11 cellular contexts compared by ENCODE assay signal in genomic region chr1:11052839-11053757, GRCh38. TPM values are rescaled to one million over a fixed set of nuclear protein-coding genes. Genes with fewer than 3 reads are reported as not detected.
A peak's percentile ranks its signal among the peaks of the same experiment; 100 is the strongest.
DNase-seq lines count a peak whose midpoint lies in the region; ATAC-seq and TF ChIP-seq lines count a peak whose summit lies in the region.
"Had no signal": no experiment of that assay in that cellular context is flagged by ENCODE, and none has a peak within 500 bp of the region (broad histone marks: within the 10 kb centered on the region; RNA-seq: fewer than 3 reads in every experiment).

No MANE protein-coding gene starts in this region.

- DNase-seq in right cardiac atrium = no peak
- no peak for DNase-seq in HEK293T (ENCODE audit: extremely low spot score)
- DNase-seq in NCI-H446 (lab: John Stamatoyannopoulos, UW) = no peak
- no peak for DNase-seq in anterior cingulate cortex (lab: John Stamatoyannopoulos, UW)
- DNase-seq: Calu3, upper lobe of left lung had no signal

- H3K27ac ChIP-seq in BLaER1 treated with 17β-estradiol and CSF1 and Interleukin-3, amounts not matched to agents 10 nM and 100 nM = no peak overlapping the region
- H3K27ac ChIP-seq in right cardiac atrium (ENCODE audit: low read length) = no peak overlapping the region
- H3K27ac ChIP-seq: upper lobe of left lung had no signal

- H4K20me1 ChIP-seq in BLaER1 treated with 17β-estradiol and CSF1 and Interleukin-3, amounts not matched to agents 10 nM and 100 nM = peaks cover 0 to 65% (median 48%) of the 10 kb centered on the region in 11 experiments; a peak in 18 of 22 replicates

- H3K4me3 ChIP-seq in BLaER1 treated with 17β-estradiol and CSF1 and Interleukin-3, amounts not matched to agents 10 nM and 100 nM = no peak overlapping the region
- H3K4me3 ChIP-seq in right cardiac atrium (ENCODE audit: low read length) = no peak overlapping the region
- H3K4me3 ChIP-seq: upper lobe of left lung had no signal

- peak overlapping the region in 6 of 11 experiments; percentile 1 to 42 (median 21); a peak in 7 of 22 replicates for H3K4me2 ChIP-seq in BLaER1 treated with 17β-estradiol and CSF1 and Interleukin-3, amounts not matched to agents 10 nM and 100 nM

- POLR2A ChIA-PET in HEK293T (lab: Yijun Ruan, JAX) = interaction anchor here (1.1 kb wide), 1 partner anchor 15 kb away, joined by 3 read pairs; no protein-coding TSS in a partner anchor

- CTCF ChIA-PET in HEK293T (lab: Yijun Ruan, JAX) = interaction anchor here (2.8 kb wide), 1 partner anchor 16 kb away, joined by 16 read pairs; no protein-coding TSS in a partner anchor

- no peaks in the 10 kb centered on the region for H3K27me3 ChIP-seq in BLaER1 treated with 17β-estradiol and CSF1 and Interleukin-3, amounts not matched to agents 10 nM and 100 nM
- no peaks in the 10 kb centered on the region for H3K27me3 ChIP-seq in right cardiac atrium (ENCODE audit: control insufficient read depth, insufficient read depth)
- H3K27me3 ChIP-seq: upper lobe of left lung had no signal

- H3K36me3 ChIP-seq in BLaER1 treated with 17β-estradiol and CSF1 and Interleukin-3, amounts not matched to agents 10 nM and 100 nM = peaks cover 15 to 49% (median 39%) of the 10 kb centered on the region in 11 experiments; a peak in 21 of 22 replicates

- peak; percentile 8 to 37 for ATAC-seq in right cardiac atrium
- ATAC-seq in GM19463 (IDR thresholded peaks at IDR 0.05; ENCODE audit: unreplicated experiment) = no peak

- H3K4me1 ChIP-seq in BLaER1 treated with 17β-estradiol and CSF1 and Interleukin-3, amounts not matched to agents 10 nM and 100 nM = peaks cover 0 to 38% (median 26%) of the 10 kb centered on the region in 10 experiments; a peak in 18 of 20 replicates
- H3K4me1 ChIP-seq in right cardiac atrium (ENCODE audit: control insufficient read depth, insufficient read depth, low read length) = no peaks in the 10 kb centered on the region

- H3K9ac ChIP-seq in BLaER1 treated with 17β-estradiol and CSF1 and Interleukin-3, amounts not matched to agents 10 nM and 100 nM = no peak overlapping the region

- H3K9me3 ChIP-seq in BLaER1 treated with 17β-estradiol and CSF1 and Interleukin-3, amounts not matched to agents 10 nM and 100 nM (replicated peaks in 1 of 11) = no peaks in the 10 kb centered on the region
- no peaks in the 10 kb centered on the region for H3K9me3 ChIP-seq in right cardiac atrium (ENCODE audit: control insufficient read depth, low read length)
- H3K9me3 ChIP-seq: upper lobe of left lung had no signal

- intact Hi-C loops in right cardiac atrium (cut with DNase I) = no loop called here

- peak; percentile 26 for TF ChIP-seq POLR2A in GM19099 (IDR thresholded peaks at IDR 0.05; ENCODE audit: extremely low read depth, insufficient read length, low read depth)

- 23% methylated on average over 29 of the region's 29 CpGs for WGBS in right cardiac atrium

TF ChIP-seq in PFSK-1, 5 proteins besides CTCF, POLR2A, EP300 and RAD21:
- peak; percentile 29; the same call in 1 of the 2 replicates for TF ChIP-seq POLR2AphosphoS5 (IDR thresholded peaks at IDR 0.05; ENCODE audit: low read depth, low read length)
- no peak for TF ChIP-seq FOXP2 (optimal IDR thresholded peaks at IDR 0.05; ENCODE audit: borderline replicate concordance, extremely low read depth, extremely low read length, insufficient read depth)

TF ChIP-seq in HEK293T, 16 proteins besides CTCF, POLR2A, EP300 and RAD21:
- TF ChIP-seq ZNF384 (IDR thresholded peaks at IDR 0.05) (no peak), FOXA1 (IDR thresholded peaks at IDR 0.05) (no peak), HDGF (IDR thresholded peaks at IDR 0.05; ENCODE audit: borderline replicate concordance) (no peak), NFRKB (IDR thresholded peaks at IDR 0.05) (no peak), L3MBTL2 (conservative IDR thresholded peaks at IDR 0.05) (no peak), PKNOX1 (IDR thresholded peaks at IDR 0.05) (no peak), LEF1 (IDR thresholded peaks at IDR 0.05; ENCODE audit: borderline replicate concordance) (no peak), SUZ12 (IDR thresholded peaks at IDR 0.05) (no peak), TARDBP (IDR thresholded peaks at IDR 0.05) (no peak), CTBP1 (IDR thresholded peaks at IDR 0.05; ENCODE audit: borderline replicate concordance) (no peak), SP1 (IDR thresholded peaks at IDR 0.05) (no peak), FOXM1 (IDR thresholded peaks at IDR 0.05; ENCODE audit: borderline replicate concordance) (no peak), ARNT (IDR thresholded peaks at IDR 0.05) (no peak), FOXK2 (IDR thresholded peaks at IDR 0.05) (no peak), BHLHE40 (IDR thresholded peaks at IDR 0.05; ENCODE audit: borderline replicate concordance) (no peak), ELF4 (IDR thresholded peaks at IDR 0.05) (no peak)

RNA-seq across cellular contexts. Expression of gene MASP2, which starts 6.1 kb away (rescaled TPM):
- polyA plus RNA-seq in PFSK-1 (2012; ENCODE audit: insufficient read length, low read depth) = 0.33 TPM
- total RNA-seq in right cardiac atrium = not detected
- polyA plus RNA-seq in right cardiac atrium = not detected
- total RNA-seq: Calu3, lung microvascular endothelial cell, upper lobe of left lung had no signal

RNA-seq across cellular contexts. Expression of gene SRM, which starts 6.7 kb away (rescaled TPM):
- 438 TPM for polyA plus RNA-seq in PFSK-1 (2012; ENCODE audit: insufficient read length, low read depth)
- total RNA-seq in right cardiac atrium = 10 to 100 TPM; 43.6 to 72.6 (median 65.2) TPM
- 61.6 TPM for polyA plus RNA-seq in right cardiac atrium

RNA-seq across cellular contexts. Expression of gene TARDBP, which starts 40.6 kb away (rescaled TPM):
- polyA plus RNA-seq in PFSK-1 (2012; ENCODE audit: insufficient read length, low read depth) = 141 TPM
- 100 to 1,000 TPM in 2 of 4 donors, 10 to 100 TPM in 2; 78.7 to 137 (median 109) TPM for total RNA-seq in right cardiac atrium
- polyA plus RNA-seq in right cardiac atrium = 113 TPM

RNA-seq across cellular contexts. Expression of gene EXOSC10, which starts 46.6 kb away (rescaled TPM):
- polyA plus RNA-seq in PFSK-1 (2012; ENCODE audit: insufficient read length, low read depth) = 73.0 TPM
- total RNA-seq in right cardiac atrium = 10 to 100 TPM; 21.8 to 25.7 (median 22.3) TPM
- 20.1 TPM for polyA plus RNA-seq in right cardiac atrium
